Comparison of ENCODE assay signal across 8 cellular contexts in the genomic region with DNA sequence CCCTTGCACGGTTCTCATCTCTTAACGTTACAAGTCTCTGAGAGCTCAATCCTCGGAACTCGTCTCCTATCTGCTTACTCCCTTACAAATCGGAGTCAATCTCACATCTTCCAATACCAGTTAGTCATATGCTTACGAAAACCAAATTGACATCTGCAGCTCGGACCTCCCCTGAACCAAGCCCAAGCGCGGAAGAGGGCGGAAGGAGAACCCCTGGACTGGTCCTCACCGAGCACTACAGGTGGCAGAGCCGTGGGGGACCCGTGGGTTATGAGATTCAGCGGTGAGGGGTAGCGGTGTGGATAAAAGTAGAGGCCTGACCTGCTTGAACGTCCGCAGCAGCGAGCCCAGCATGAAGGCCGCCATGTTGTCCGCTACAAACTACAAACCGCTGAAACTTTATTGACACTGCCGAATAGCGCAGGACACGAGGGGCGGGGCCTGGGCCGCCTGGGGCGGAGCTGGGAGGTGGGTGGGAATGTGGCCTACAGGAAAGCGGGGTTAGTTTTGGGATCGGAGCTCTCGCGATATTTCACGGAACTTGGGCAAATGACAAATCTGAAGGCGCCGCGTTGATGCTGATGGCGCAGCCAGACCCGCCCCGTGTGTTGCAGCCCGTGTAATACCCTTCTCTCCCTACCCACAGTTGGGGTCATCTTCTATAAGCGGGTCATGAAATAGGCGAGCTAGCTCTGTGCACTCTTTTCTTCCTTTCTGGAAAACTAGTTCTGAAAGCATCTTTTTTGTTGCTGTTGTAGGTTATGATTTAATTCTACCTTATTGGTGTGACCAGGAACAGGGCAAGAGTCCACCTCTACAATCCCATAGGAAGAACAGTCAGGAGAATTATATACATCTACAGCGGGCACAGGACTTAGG. TPM values are rescaled to one million over a fixed set of nuclear protein-coding genes. Genes with fewer than 3 reads are reported as not detected.
A peak's percentile ranks its signal among the peaks of the same experiment; 100 is the strongest.
DNase-seq lines count a peak whose midpoint lies in the region; ATAC-seq and TF ChIP-seq lines count a peak whose summit lies in the region.

MRPS14 (minus strand) TSS at position 383 of the 879 bp plus-strand sequence; CDS start at position 366, 17 bp downstream.

- ATAC-seq in GM21723 (IDR thresholded peaks at IDR 0.05; ENCODE audit: unreplicated experiment), result peak; percentile 93
- peak; percentile 99 for ATAC-seq in Panc1
- peak; percentile 92 to 93 for ATAC-seq in activated T-cell treated with anti-CD3 and anti-CD28 coated beads, Interleukin-2, amount 50 U/mL, for 4 hours
- peak; percentile 99 for ATAC-seq in esophagus mucosa

- TF ChIP-seq CTCF in Panc1 (IDR thresholded peaks at IDR 0.05), result no peak

- H3K4me3 Mint-ChIP-seq in activated T-cell treated with anti-CD3 and anti-CD28 coated beads, Interleukin-2, amount 50 U/mL, for 4 hours, result peak within 1 kb of the TSS; percentile 93

- H3K27me3 ChIP-seq in Panc1 (ENCODE audit: control insufficient read depth, insufficient read depth, low read length), result no peaks in the 10 kb centered on the region
- no peaks in the 10 kb centered on the region for H3K27me3 ChIP-seq in muscle layer of colon (ENCODE audit: control insufficient read depth in 1 of 2, insufficient read depth in 2 of 2, low read length in 2 of 2)

- H3K9ac ChIP-seq in muscle layer of colon (ENCODE audit: low read length), result peak within 1 kb of the TSS; percentile 93

- H3K36me3 ChIP-seq in Panc1 (ENCODE audit: control insufficient read depth, insufficient read depth, low read length) (peaks cover 5% of the 10 kb centered on the region; the same call in 1 of the 2 replicates), muscle layer of colon (ENCODE audit: insufficient read depth, low read length) (peaks cover 2% of the 10 kb centered on the region)

- intact Hi-C loops in Panc1 (cut with micrococcal nuclease; ENCODE audit: unreplicated experiment), result no loop called here

- CTCF ChIA-PET in Panc1 (lab: Charles Lee), result interaction anchor here (1.6 kb wide), 1 partner anchor 102 kb away, joined by 6 read pairs; no protein-coding TSS in a partner anchor

- H3K4me1 Mint-ChIP-seq in activated T-cell treated with anti-CD3 and anti-CD28 coated beads, Interleukin-2, amount 50 U/mL, for 4 hours (ENCODE audit: low read depth), result peaks cover 23% of the 10 kb centered on the region

- in situ Hi-C loops in Panc1 (cut with HindIII; ENCODE audit: low pct_unique_long_range_greater_than_20kb, low sequenced_read_pairs), result no loop called here

- H3K4me1 ChIP-seq in Panc1 (ENCODE audit: control insufficient read depth, insufficient read depth, low read length), result peaks cover 3% of the 10 kb centered on the region; the same call in 1 of the 2 replicates
- peaks cover 4% of the 10 kb centered on the region for H3K4me1 ChIP-seq in muscle layer of colon (ENCODE audit: insufficient read depth, low read length)

- peaks cover 9% of the 10 kb centered on the region for H3K36me3 Mint-ChIP-seq in activated T-cell treated with anti-CD3 and anti-CD28 coated beads, Interleukin-2, amount 50 U/mL, for 4 hours (ENCODE audit: insufficient read depth)

- H3K9me3 Mint-ChIP-seq in activated T-cell treated with anti-CD3 and anti-CD28 coated beads, Interleukin-2, amount 50 U/mL, for 4 hours, result peaks cover 5% of the 10 kb centered on the region

- BruUV-seq in Panc1 (replicated peaks; lab: Mats Ljungman, UMichigan), result no TSS peak

- peak; percentile 85 for DNase-seq in DMS53 treated with DMSO at 0.1 percent for 48 hours (lab: John Stamatoyannopoulos, UW; ENCODE audit: unreplicated experiment)
- peak; percentile 84 for DNase-seq in KG1 (lab: John Stamatoyannopoulos, UW)
- DNase-seq in Panc1 (ENCODE audit: low read depth, low spot score), result peak; percentile 95
- DNase-seq in activated T-cell treated with anti-CD3 and anti-CD28 coated beads, Interleukin-2, amount 50 U/mL, for 4 hours, result peak; percentile 99
- peak; percentile 98 for DNase-seq in stimulated activated CD8-positive, alpha-beta memory T cell treated with anti-CD3 and anti-CD28 coated beads, Interleukin-7, amount 100 ng/mL, for 24 hours (ENCODE audit: low read depth)

- H3K9me3 ChIP-seq in Panc1 (ENCODE audit: control insufficient read depth, insufficient read depth, low read depth, low read length) (no peaks in the 10 kb centered on the region), muscle layer of colon (ENCODE audit: low read length) (no peaks in the 10 kb centered on the region)

- H3K27ac ChIP-seq in Panc1 (ENCODE audit: low read length) (peak within 1 kb of the TSS; percentile 97), muscle layer of colon (ENCODE audit: low read depth, low read length) (peak within 1 kb of the TSS; percentile 92)

- no peaks in the 10 kb centered on the region for H3K27me3 Mint-ChIP-seq in activated T-cell treated with anti-CD3 and anti-CD28 coated beads, Interleukin-2, amount 50 U/mL, for 4 hours (ENCODE audit: low read depth)

- POLR2A ChIA-PET in Panc1 (lab: Charles Lee), result interaction anchor here (0.9 kb wide), 1 partner anchor 47 kb away, joined by 4 read pairs; no protein-coding TSS in a partner anchor

- H3K4me3 ChIP-seq in Panc1 (ENCODE audit: low read depth in 2 of 2, low read length in 2 of 2), result peak within 1 kb of the TSS; percentile 97 to 99
- peak within 1 kb of the TSS; percentile 99 to 100 for H3K4me3 ChIP-seq in muscle layer of colon (ENCODE audit: low read depth in 1 of 2, low read length in 2 of 2)

RNA-seq across cellular contexts. Expression of gene MRPS14, which starts in this region (rescaled TPM):
- total RNA-seq in Panc1 (2021; ENCODE audit: unreplicated experiment), result 25.1 TPM
- polyA plus RNA-seq in Panc1 (2012; ENCODE audit: insufficient read length), result 16.3 TPM
- 10 to 100 TPM; 26.1 to 28.5 (median 27.8) TPM for total RNA-seq in activated T-cell treated with anti-CD3 and anti-CD28 coated beads, Interleukin-2, amount 50 U/mL, for 4 hours
- total RNA-seq in esophagus mucosa, result 22.5 TPM

Comparison
In these comparisons a context has a peak if more than half of its experiments do, and no peak if none do; other contexts are left out.
1. Peak in every context shown above with its lines: DNase-seq, ATAC-seq, H3K4me3 ChIP-seq and H3K27ac ChIP-seq.